Comparison of ENCODE assay signal across 16 cellular contexts in genomic region chr13:110980921-110981320, GRCh38.
DNase-seq lines count a peak whose midpoint lies in the region; ATAC-seq and TF ChIP-seq lines count a peak whose summit lies in the region.
"Had no signal": no experiment of that assay in that cellular context is flagged by ENCODE, and none has a peak within 500 bp of the region (broad histone marks: within the 10 kb centered on the region; RNA-seq: fewer than 3 reads in every experiment).

No MANE protein-coding gene starts in this region.

- intact Hi-C loops in activated CD4-positive, alpha-beta T cell treated with anti-CD3 and anti-CD28 coated beads, Interleukin-2, amount 10 ng/mL, durations not matched to agents 24 days and 14 days (cut with micrococcal nuclease), result no loop called here
- intact Hi-C loops in A673 (cut with micrococcal nuclease; ENCODE audit: unreplicated experiment), result no loop called here

- no peaks in the 10 kb centered on the region for H3K36me3 ChIP-seq in A673 (ENCODE audit: insufficient read depth, low read length, poor library complexity, severe bottlenecking)

- no peak overlapping the region for H3K27ac ChIP-seq in A673 (ENCODE audit: low read depth, low read length, poor library complexity, severe bottlenecking)
- H3K27ac ChIP-seq: HL-60 had no signal

- POLR2A ChIA-PET in A673 (lab: Charles Lee; ENCODE audit: low non-redundant PET), result no interaction called here

- H3K36me3 Mint-ChIP-seq in activated CD4-positive, alpha-beta T cell treated with anti-CD3 and anti-CD28 coated beads, Interleukin-2, amount 10 ng/mL, durations not matched to agents 24 days and 14 days (ENCODE audit: low read depth), result peaks cover 3% of the 10 kb centered on the region
- peaks cover 6 to 26% of the 10 kb centered on the region in 2 donors for H3K36me3 Mint-ChIP-seq in activated naive CD4-positive, alpha-beta T cell treated with anti-CD3 and anti-CD28 coated beads, Interleukin-2, amount 50 U/mL, for 72 hours
- H3K36me3 Mint-ChIP-seq: CD8-positive, alpha-beta T cell had no signal

- peaks cover 8% of the 10 kb centered on the region for H3K9me3 Mint-ChIP-seq in activated CD4-positive, alpha-beta T cell treated with anti-CD3 and anti-CD28 coated beads, Interleukin-2, amount 10 ng/mL, durations not matched to agents 24 days and 14 days
- H3K9me3 Mint-ChIP-seq in activated naive CD4-positive, alpha-beta T cell treated with anti-CD3 and anti-CD28 coated beads, Interleukin-2, amount 50 U/mL, for 72 hours, result peaks cover 0 to 7% of the 10 kb centered on the region in 2 donors
- H3K9me3 Mint-ChIP-seq: HFFc6 had no signal

- peaks cover 36% of the 10 kb centered on the region for H3K27me3 Mint-ChIP-seq in activated CD4-positive, alpha-beta T cell treated with anti-CD3 and anti-CD28 coated beads, Interleukin-2, amount 10 ng/mL, durations not matched to agents 24 days and 14 days

- no peak overlapping the region for H3K27ac Mint-ChIP-seq in activated CD4-positive, alpha-beta T cell treated with anti-CD3 and anti-CD28 coated beads, Interleukin-2, amount 10 ng/mL, durations not matched to agents 24 days and 14 days
- no peak overlapping the region for H3K27ac Mint-ChIP-seq in activated naive CD4-positive, alpha-beta T cell treated with anti-CD3 and anti-CD28 coated beads, Interleukin-2, amount 50 U/mL, for 72 hours
- H3K27ac Mint-ChIP-seq: CD8-positive, alpha-beta T cell; GM23338; HFFc6 had no signal

- no peak for ATAC-seq in activated naive CD4-positive, alpha-beta T cell treated with anti-CD3 and anti-CD28 coated beads, Interleukin-2, amount 50 U/mL, for 72 hours
- ATAC-seq: CD8-positive, alpha-beta T cell; GM12878; GM23338; HCT116 had no signal

- H3K4me1 ChIP-seq in A673 (ENCODE audit: insufficient read depth, low read length, poor library complexity, severe bottlenecking), result no peaks in the 10 kb centered on the region

- CTCF ChIA-PET in A673 (lab: Charles Lee), result no interaction called here

- TF ChIP-seq CTCF in A673 (conservative IDR thresholded peaks at IDR 0.05; ENCODE audit: low read depth, low read length), result no peak

- H3K9me3 ChIP-seq in A673 (ENCODE audit: low read depth, low read length, poor library complexity, severe bottlenecking), result no peaks in the 10 kb centered on the region

- no peak overlapping the region for H3K4me3 Mint-ChIP-seq in activated CD4-positive, alpha-beta T cell treated with anti-CD3 and anti-CD28 coated beads, Interleukin-2, amount 10 ng/mL, durations not matched to agents 24 days and 14 days
- H3K4me3 Mint-ChIP-seq: CD8-positive, alpha-beta T cell; GM23338; HFFc6 had no signal

- BruUV-seq in A673 (replicated peaks; lab: Mats Ljungman, UMichigan), result no TSS peak

- peak; percentile 45 for DNase-seq in activated CD4-positive, alpha-beta T cell treated with anti-CD3 and anti-CD28 coated beads, Interleukin-2, amount 10 ng/mL, durations not matched to agents 24 days and 14 days
- no peak for DNase-seq in activated CD4-positive, alpha-beta T cell treated with anti-CD3 and anti-CD28 coated beads, Interleukin-2, amount 50 U/mL, for 4 hours
- DNase-seq in OCI-M1 (lab: John Stamatoyannopoulos, UW) (peak; percentile 48), myocyte (ENCODE audit: low read depth) (peak; percentile 95), A673 (ENCODE audit: low spot score) (no peak), G401 (ENCODE audit: low spot score) (no peak)
- no peak for DNase-seq in activated naive CD4-positive, alpha-beta T cell treated with anti-CD3 and anti-CD28 coated beads, Interleukin-2, amount 50 U/mL, for 72 hours (ENCODE audit: low spot score in 2 of 2)
- DNase-seq: AML-193; Calu3; CD8-positive, alpha-beta T cell; DMS79 treated with DMSO at 0.1 percent for 48 hours; HFFc6 had no signal

- in situ Hi-C loops in G401 (cut with HindIII; ENCODE audit: low sequenced_read_pairs), result no loop called here

- H3K4me1 Mint-ChIP-seq in activated CD4-positive, alpha-beta T cell treated with anti-CD3 and anti-CD28 coated beads, Interleukin-2, amount 10 ng/mL, durations not matched to agents 24 days and 14 days, result peaks cover 1% of the 10 kb centered on the region
- H3K4me1 Mint-ChIP-seq: GM23338 had no signal

- peaks cover 61% of the 10 kb centered on the region for H3K27me3 ChIP-seq in A673 (replicated peaks; ENCODE audit: insufficient read depth, low read depth, low read length, poor library complexity)

- H3K4me3 ChIP-seq in A673 (ENCODE audit: low read depth, low read length, poor library complexity, severe bottlenecking), result no peak overlapping the region
- H3K4me3 ChIP-seq: GM12878, GM23338 had no signal

Comparison
In these comparisons a context has a peak if more than half of its experiments do, and no peak if none do; other contexts are left out.
1. DNase-seq: peak in activated CD4-positive, alpha-beta T cell treated with anti-CD3 and anti-CD28 coated beads, Interleukin-2, amount 10 ng/mL, durations not matched to agents 24 days and 14 days (single experiment), OCI-M1 (single experiment) and myocyte (single experiment); none in activated CD4-positive, alpha-beta T cell treated with anti-CD3 and anti-CD28 coated beads, Interleukin-2, amount 50 U/mL, for 4 hours (0 of 2), A673 (single experiment), activated naive CD4-positive, alpha-beta T cell treated with anti-CD3 and anti-CD28 coated beads, Interleukin-2, amount 50 U/mL, for 72 hours (0 of 2) and G401 (single experiment).